In genomic region chr11:81915045-81915444, GRCh38 we compare ENCODE assay signal across 2 cellular contexts.
TF ChIP-seq lines count a peak whose summit lies in the region.

No MANE protein-coding gene starts in this region.

TF ChIP-seq in GM23338, 12 proteins besides CTCF, POLR2A, EP300 and RAD21:
- TF ChIP-seq NANOG (IDR thresholded peaks at IDR 0.05; ENCODE audit: borderline replicate concordance) (no peak), ZNF114 (CRISPR knock-in tag; IDR thresholded peaks at IDR 0.05) (no peak), EZH2 (IDR thresholded peaks at IDR 0.05; ENCODE audit: low read depth, unreplicated experiment) (no peak), EZH2phosphoT487 (IDR thresholded peaks at IDR 0.05; ENCODE audit: unreplicated experiment) (no peak), STAT1 (IDR thresholded peaks at IDR 0.05; ENCODE audit: unreplicated experiment) (no peak), JUNB (IDR thresholded peaks at IDR 0.05; ENCODE audit: unreplicated experiment) (no peak), ZNF462 (CRISPR knock-in tag; IDR thresholded peaks at IDR 0.05) (no peak), ZNF331 (CRISPR knock-in tag; IDR thresholded peaks at IDR 0.05; ENCODE audit: low read depth) (no peak), ETS1 (IDR thresholded peaks at IDR 0.05) (no peak), REST (IDR thresholded peaks at IDR 0.05; ENCODE audit: unreplicated experiment) (no peak), POLR2AphosphoS5 (IDR thresholded peaks at IDR 0.05; ENCODE audit: low read depth) (no peak), CREB1 (CRISPR knock-in tag; IDR thresholded peaks at IDR 0.05; ENCODE audit: low read depth) (no peak)

TF ChIP-seq in HepG2, 621 proteins besides CTCF, POLR2A, EP300 and RAD21:
- peak; percentile 55; the same call in 1 of the 2 replicates for TF ChIP-seq SOX5 (CRISPR knock-in tag; IDR thresholded peaks at IDR 0.05; ENCODE audit: borderline replicate concordance)
- no peak for TF ChIP-seq ZNF251 (CRISPR knock-in tag; IDR thresholded peaks at IDR 0.05)
- TF ChIP-seq ZNF557 (CRISPR knock-in tag; IDR thresholded peaks at IDR 0.05), result no peak
- TF ChIP-seq ZBTB34 (CRISPR knock-in tag; IDR thresholded peaks at IDR 0.05), result no peak
- TF ChIP-seq HNF4A (CRISPR knock-in tag; IDR thresholded peaks at IDR 0.05), result peak; percentile 34; the same call in 1 of the 2 replicates
- TF ChIP-seq SOX13 (IDR thresholded peaks at IDR 0.05), result no peak
- TF ChIP-seq SOX13 (CRISPR knock-in tag; conservative IDR thresholded peaks at IDR 0.05 in 1 of 2, IDR thresholded peaks at IDR 0.05 in 1 of 2), result peak in 1 of 2 experiments; percentile 57; a peak in 1 of 4 replicates
- no peak for TF ChIP-seq ARNT (IDR thresholded peaks at IDR 0.05)
- TF ChIP-seq IRF9 (CRISPR knock-in tag; IDR thresholded peaks at IDR 0.05; ENCODE audit: borderline replicate concordance), result no peak
- no peak for TF ChIP-seq ZNF33A (CRISPR knock-in tag; IDR thresholded peaks at IDR 0.05; ENCODE audit: borderline replicate concordance)
- no peak for TF ChIP-seq CHD4 (IDR thresholded peaks at IDR 0.05; ENCODE audit: borderline replicate concordance, low read length)
- TF ChIP-seq CHD2 (IDR thresholded peaks at IDR 0.05; ENCODE audit: low read depth, low read length), result no peak
- TF ChIP-seq HHEX (CRISPR knock-in tag; IDR thresholded peaks at IDR 0.05), result no peak
- TF ChIP-seq SOX6 (IDR thresholded peaks at IDR 0.05), result no peak
- TF ChIP-seq SOX6 (CRISPR knock-in tag; IDR thresholded peaks at IDR 0.05), result peak; percentile 29; the same call in 1 of the 2 replicates
- no peak for TF ChIP-seq SNAI1 (CRISPR knock-in tag; IDR thresholded peaks at IDR 0.05; ENCODE audit: borderline replicate concordance)
TF ChIP-seq in HepG2: peak in this region for 4.
